ENCODE assay signal across 22 cellular contexts in the genomic region with DNA sequence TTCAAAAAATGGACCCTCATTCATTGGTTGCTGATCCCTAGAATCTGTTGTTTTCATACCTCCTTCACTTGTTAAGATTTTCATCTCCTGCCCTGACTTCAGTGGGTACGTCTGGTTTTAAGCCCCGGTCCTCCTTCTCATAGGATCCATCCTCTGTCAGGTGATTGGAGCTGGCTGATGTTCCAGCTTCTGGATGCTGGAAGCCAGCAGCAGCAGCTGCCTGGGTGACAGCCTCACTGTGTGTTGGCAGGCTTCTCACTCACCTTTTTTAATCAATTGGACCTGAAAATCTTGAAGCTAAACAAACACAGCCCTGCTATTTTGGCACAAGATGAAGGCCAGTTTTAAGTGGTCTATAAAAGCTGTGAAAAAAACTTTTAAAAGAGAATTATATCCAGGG.
A peak's percentile ranks its signal among the peaks of the same experiment; 100 is the strongest.
DNase-seq lines count a peak whose midpoint lies in the region; ATAC-seq and TF ChIP-seq lines count a peak whose summit lies in the region.
"Had no signal": no experiment of that assay in that cellular context is flagged by ENCODE, and none has a peak within 500 bp of the region (broad histone marks: within the 10 kb centered on the region; RNA-seq: fewer than 3 reads in every experiment).

No MANE protein-coding gene starts in this region.

- ATAC-seq in GM21390 (IDR thresholded peaks at IDR 0.05; ENCODE audit: unreplicated experiment): no peak

- no peaks in the 10 kb centered on the region for H3K4me1 ChIP-seq in HEK293 (ENCODE audit: control insufficient read depth, insufficient read depth, low read length)
- H3K4me1 ChIP-seq in vagina: peaks cover 26% of the 10 kb centered on the region

- H3K9me3 Mint-ChIP-seq in brain: peaks cover 0 to 4% (median 0%) of the 10 kb centered on the region in 5 experiments
- H3K9me3 Mint-ChIP-seq: activated CD4-positive, alpha-beta T cell treated with anti-CD3 and anti-CD28 coated beads, Interleukin-2, amount 10 ng/mL, durations not matched to agents 24 days and 14 days; activated naive CD8-positive, alpha-beta T cell treated with anti-CD3 and anti-CD28 coated beads, Interleukin-2, amount 10 ng/mL, durations not matched to agents 7 days and 5 days; HFFc6; stimulated activated naive CD8-positive, alpha-beta T cell treated with anti-CD3 and anti-CD28 coated beads, Interleukin-15, amount 100 ng/mL, for 72 hours had no signal

- TF ChIP-seq CTCF in HEK293 (tag by site-specific recombination; IDR thresholded peaks at IDR 0.05) (no peak), brain (conservative IDR thresholded peaks at IDR 0.05) (no peak), vagina (IDR thresholded peaks at IDR 0.05) (no peak)

- H3K9me3 ChIP-seq in HEK293 (ENCODE audit: control insufficient read depth, insufficient read depth, low read depth, low read length) (no peaks in the 10 kb centered on the region), vagina (no peaks in the 10 kb centered on the region)

- DNase-seq in DMS53 (lab: John Stamatoyannopoulos, UW) (peak; percentile 10), DMS53 treated with DMSO at 0.1 percent for 48 hours (lab: John Stamatoyannopoulos, UW; ENCODE audit: unreplicated experiment) (no peak), NCI-H2171 treated with DMSO at 0.1 percent for 48 hours (lab: John Stamatoyannopoulos, UW) (peak; percentile 95), vagina (ENCODE audit: extremely low spot score in 2 of 2) (no peak), epidermal melanocyte (ENCODE audit: insufficient read length, low spot score) (no peak)
- DNase-seq: activated CD4-positive, alpha-beta T cell treated with anti-CD3 and anti-CD28 coated beads, Interleukin-2, amount 10 ng/mL, durations not matched to agents 24 days and 14 days; activated naive CD8-positive, alpha-beta T cell treated with anti-CD3 and anti-CD28 coated beads, Interleukin-2, amount 10 ng/mL, durations not matched to agents 7 days and 5 days; EL; HFFc6; Kasumi-1; NCI-H187 treated with DMSO at 0.1 percent for 48 hours; PC-9; retina; stimulated activated CD4-positive, alpha-beta T cell treated with anti-CD3 and anti-CD28 coated beads, Interleukin-4, amount 100 ng/mL, for 4 hours; stimulated activated naive CD8-positive, alpha-beta T cell treated with anti-CD3 and anti-CD28 coated beads, Interleukin-15, amount 100 ng/mL, for 72 hours had no signal

- peaks cover 20% of the 10 kb centered on the region for H3K4me1 Mint-ChIP-seq in brain
- H3K4me1 Mint-ChIP-seq: activated CD4-positive, alpha-beta T cell treated with anti-CD3 and anti-CD28 coated beads, Interleukin-2, amount 10 ng/mL, durations not matched to agents 24 days and 14 days; activated naive CD8-positive, alpha-beta T cell treated with anti-CD3 and anti-CD28 coated beads, Interleukin-2, amount 10 ng/mL, durations not matched to agents 7 days and 5 days; stimulated activated naive CD8-positive, alpha-beta T cell treated with anti-CD3 and anti-CD28 coated beads, Interleukin-15, amount 100 ng/mL, for 72 hours had no signal

- no peak for TF ChIP-seq POLR2A in vagina (IDR thresholded peaks at IDR 0.05)

- no peaks in the 10 kb centered on the region for H3K27me3 ChIP-seq in vagina
- H3K27me3 ChIP-seq: hepatocyte had no signal

- no peak overlapping the region for H3K4me3 Mint-ChIP-seq in brain
- H3K4me3 Mint-ChIP-seq: activated CD4-positive, alpha-beta T cell treated with anti-CD3 and anti-CD28 coated beads, Interleukin-2, amount 10 ng/mL, durations not matched to agents 24 days and 14 days; activated naive CD8-positive, alpha-beta T cell treated with anti-CD3 and anti-CD28 coated beads, Interleukin-2, amount 10 ng/mL, durations not matched to agents 7 days and 5 days; HFFc6; stimulated activated naive CD8-positive, alpha-beta T cell treated with anti-CD3 and anti-CD28 coated beads, Interleukin-15, amount 100 ng/mL, for 72 hours; type B pancreatic cell had no signal

- H3K27ac Mint-ChIP-seq in brain: peak overlapping the region in 4 of 5 experiments; percentile 34 to 81 (median 66)
- H3K27ac Mint-ChIP-seq: activated CD4-positive, alpha-beta T cell treated with anti-CD3 and anti-CD28 coated beads, Interleukin-2, amount 10 ng/mL, durations not matched to agents 24 days and 14 days; activated naive CD8-positive, alpha-beta T cell treated with anti-CD3 and anti-CD28 coated beads, Interleukin-2, amount 10 ng/mL, durations not matched to agents 7 days and 5 days; stimulated activated naive CD8-positive, alpha-beta T cell treated with anti-CD3 and anti-CD28 coated beads, Interleukin-15, amount 100 ng/mL, for 72 hours; type B pancreatic cell had no signal

- peaks cover 7% of the 10 kb centered on the region for H3K27me3 Mint-ChIP-seq in brain
- H3K27me3 Mint-ChIP-seq: activated CD4-positive, alpha-beta T cell treated with anti-CD3 and anti-CD28 coated beads, Interleukin-2, amount 10 ng/mL, durations not matched to agents 24 days and 14 days; activated naive CD8-positive, alpha-beta T cell treated with anti-CD3 and anti-CD28 coated beads, Interleukin-2, amount 10 ng/mL, durations not matched to agents 7 days and 5 days; stimulated activated naive CD8-positive, alpha-beta T cell treated with anti-CD3 and anti-CD28 coated beads, Interleukin-15, amount 100 ng/mL, for 72 hours; type B pancreatic cell had no signal

- H3K4me3 ChIP-seq in HEK293 (ENCODE audit: low read depth, low read length) (no peak overlapping the region), vagina (no peak overlapping the region)
- H3K4me3 ChIP-seq: hepatocyte, lung, PC-9 had no signal

- POLR2A ChIA-PET in HEK293 (lab: Yijun Ruan, JAX): no interaction called here

- peaks cover 18% of the 10 kb centered on the region for H3K36me3 Mint-ChIP-seq in brain

- H3K36me3 ChIP-seq in HEK293 (ENCODE audit: control insufficient read depth in 2 of 2, insufficient read depth in 1 of 2, low read length in 2 of 2): no peaks in the 10 kb centered on the region
- H3K36me3 ChIP-seq in vagina: no peaks in the 10 kb centered on the region

- intact Hi-C loops in vagina (cut with DNase I): no loop called here

- CTCF ChIA-PET in HEK293 (lab: Yijun Ruan, JAX): interaction anchor here (0.6 to 7.3 kb wide), 16 partner anchors 11 to 1366 kb away, joined by 3 to 148 read pairs (median 4); no protein-coding TSS in a partner anchor

- H3K27ac ChIP-seq in HEK293 (ENCODE audit: extremely low read depth, low read depth, low read length) (no peak overlapping the region), vagina (no peak overlapping the region)
- H3K27ac ChIP-seq: 22Rv1, hepatocyte, PC-9 had no signal

TF ChIP-seq in HEK293, 187 proteins besides CTCF, POLR2A, EP300 and RAD21:
- TF ChIP-seq, protein P1, sequence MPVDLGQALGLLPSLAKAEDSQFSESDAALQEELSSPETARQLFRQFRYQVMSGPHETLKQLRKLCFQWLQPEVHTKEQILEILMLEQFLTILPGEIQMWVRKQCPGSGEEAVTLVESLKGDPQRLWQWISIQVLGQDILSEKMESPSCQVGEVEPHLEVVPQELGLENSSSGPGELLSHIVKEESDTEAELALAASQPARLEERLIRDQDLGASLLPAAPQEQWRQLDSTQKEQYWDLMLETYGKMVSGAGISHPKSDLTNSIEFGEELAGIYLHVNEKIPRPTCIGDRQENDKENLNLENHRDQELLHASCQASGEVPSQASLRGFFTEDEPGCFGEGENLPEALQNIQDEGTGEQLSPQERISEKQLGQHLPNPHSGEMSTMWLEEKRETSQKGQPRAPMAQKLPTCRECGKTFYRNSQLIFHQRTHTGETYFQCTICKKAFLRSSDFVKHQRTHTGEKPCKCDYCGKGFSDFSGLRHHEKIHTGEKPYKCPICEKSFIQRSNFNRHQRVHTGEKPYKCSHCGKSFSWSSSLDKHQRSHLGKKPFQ (tag by site-specific recombination; IDR thresholded peaks at IDR 0.05): no peak
- TF ChIP-seq TCF7L2 (IDR thresholded peaks at IDR 0.05; ENCODE audit: borderline replicate concordance, low read depth, low read length) (no peak), ZNF274 (IDR thresholded peaks at IDR 0.05; ENCODE audit: low read length) (no peak), ZNF274 (tag by site-specific recombination; IDR thresholded peaks at IDR 0.05; ENCODE audit: borderline replicate concordance) (no peak), ZNF555 (tag by site-specific recombination; conservative IDR thresholded peaks at IDR 0.05) (no peak), ZNF10 (tag by site-specific recombination; IDR thresholded peaks at IDR 0.05) (no peak)
- TF ChIP-seq, protein P2, sequence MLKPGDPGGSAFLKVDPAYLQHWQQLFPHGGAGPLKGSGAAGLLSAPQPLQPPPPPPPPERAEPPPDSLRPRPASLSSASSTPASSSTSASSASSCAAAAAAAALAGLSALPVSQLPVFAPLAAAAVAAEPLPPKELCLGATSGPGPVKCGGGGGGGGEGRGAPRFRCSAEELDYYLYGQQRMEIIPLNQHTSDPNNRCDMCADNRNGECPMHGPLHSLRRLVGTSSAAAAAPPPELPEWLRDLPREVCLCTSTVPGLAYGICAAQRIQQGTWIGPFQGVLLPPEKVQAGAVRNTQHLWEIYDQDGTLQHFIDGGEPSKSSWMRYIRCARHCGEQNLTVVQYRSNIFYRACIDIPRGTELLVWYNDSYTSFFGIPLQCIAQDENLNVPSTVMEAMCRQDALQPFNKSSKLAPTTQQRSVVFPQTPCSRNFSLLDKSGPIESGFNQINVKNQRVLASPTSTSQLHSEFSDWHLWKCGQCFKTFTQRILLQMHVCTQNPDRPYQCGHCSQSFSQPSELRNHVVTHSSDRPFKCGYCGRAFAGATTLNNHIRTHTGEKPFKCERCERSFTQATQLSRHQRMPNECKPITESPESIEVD (tag by site-specific recombination; IDR thresholded peaks at IDR 0.05): peak; percentile 68

Comparison
In these comparisons a context has a peak if more than half of its experiments do, and no peak if none do; other contexts are left out.
1. DNase-seq: peak in DMS53 (single experiment) and NCI-H2171 treated with DMSO at 0.1 percent for 48 hours (single experiment); none in DMS53 treated with DMSO at 0.1 percent for 48 hours (single experiment), vagina (0 of 2) and epidermal melanocyte (single experiment).